17 cellular contexts compared by ENCODE assay signal in genomic region chr3:111807826-111808225, GRCh38. TPM values are rescaled to one million over a fixed set of nuclear protein-coding genes. Genes with fewer than 3 reads are reported as not detected.
DNase-seq lines count a peak whose midpoint lies in the region; ATAC-seq and TF ChIP-seq lines count a peak whose summit lies in the region.
"Had no signal": no experiment of that assay in that cellular context is flagged by ENCODE, and none has a peak within 500 bp of the region (broad histone marks: within the 10 kb centered on the region; RNA-seq: fewer than 3 reads in every experiment).

No MANE protein-coding gene starts in this region.

- peaks cover 17% of the 10 kb centered on the region for H3F3A ChIP-seq in PC-9 (ENCODE audit: insufficient read depth, low read depth)

- intact Hi-C loops in Caco-2 (cut with micrococcal nuclease; ENCODE audit: unreplicated experiment) (loop anchor here (5.0 kb wide), 1 partner anchor 76 kb away; no protein-coding TSS in a partner anchor), PC-9 (cut with micrococcal nuclease; ENCODE audit: unreplicated experiment) (no loop called here)

- H3K79me2 ChIP-seq in PC-9 (ENCODE audit: low read depth) = no peaks in the 10 kb centered on the region

- no peak for DNase-seq in Caco-2
- no peak for DNase-seq in PC-9
- peak; percentile 43 for DNase-seq in kidney tubule cell (ENCODE audit: low spot score)
- peak; percentile 74 for DNase-seq in renal cortical epithelial cell (ENCODE audit: low read depth)
- no peak for DNase-seq in hippocampal formation (lab: John Stamatoyannopoulos, UW)
- no peak for DNase-seq in HAP-1 (ENCODE audit: low spot score in 2 of 2)
- DNase-seq in stimulated activated CD4-positive, alpha-beta T cell treated with anti-CD3 and anti-CD28 coated beads, Interleukin-4, amount 100 ng/mL, for 4 hours = no peak
- DNase-seq: CD8-positive, alpha-beta memory T cell; GF-D8; GOT3; NCI-H1436 treated with DMSO at 0.1 percent for 48 hours; NCI-H2081; NCI-H524; RPMI8226 had no signal

- H3K9me3 ChIP-seq in Caco-2 (no peaks in the 10 kb centered on the region), PC-9 (ENCODE audit: insufficient read depth, low read depth) (peaks cover 4% of the 10 kb centered on the region; the same call in 1 of the 2 replicates), HAP-1 (no peaks in the 10 kb centered on the region)
- H3K9me3 ChIP-seq: BLaER1, SJSA1 had no signal

- TF ChIP-seq CTCF in Caco-2 (IDR thresholded peaks at IDR 0.05; ENCODE audit: insufficient read depth in 1 of 2, low read depth in 1 of 2, low read length in 1 of 2, severe bottlenecking in 1 of 2, unreplicated experiment in 1 of 2) (no peak), PC-9 (conservative IDR thresholded peaks at IDR 0.05) (no peak)

- no peaks in the 10 kb centered on the region for H3K9me3 Mint-ChIP-seq in Caco-2 (ENCODE audit: unreplicated experiment)
- H3K9me3 Mint-ChIP-seq: CD8-positive, alpha-beta memory T cell had no signal

- H2AFZ ChIP-seq in PC-9 = no peak overlapping the region

- H3K4me3 ChIP-seq in Caco-2 (ENCODE audit: low read depth, low read length) (no peak overlapping the region), PC-9 (no peak overlapping the region), HAP-1 (no peak overlapping the region)
- H3K4me3 ChIP-seq: BLaER1, SJSA1 had no signal

- POLR2A ChIA-PET in Caco-2 (lab: Charles Lee) (interaction anchor here (0.7 kb wide), 1 partner anchor 10 kb away, joined by 3 read pairs; no protein-coding TSS in a partner anchor), PC-9 (lab: Charles Lee; ENCODE audit: unreplicated experiment) (interaction anchor here (0.5 to 0.7 kb wide), 2 partner anchors 43 to 63 kb away, joined by 6 to 7 read pairs; no protein-coding TSS in a partner anchor)

- peaks cover 20% of the 10 kb centered on the region for H3K36me3 Mint-ChIP-seq in Caco-2 (ENCODE audit: insufficient read depth, unreplicated experiment)
- H3K36me3 Mint-ChIP-seq: CD8-positive, alpha-beta memory T cell had no signal

- H3K4me1 ChIP-seq in Caco-2 = peaks cover 34% of the 10 kb centered on the region
- peaks cover 57% of the 10 kb centered on the region for H3K4me1 ChIP-seq in PC-9 (replicated peaks; ENCODE audit: insufficient read depth)
- no peaks in the 10 kb centered on the region for H3K4me1 ChIP-seq in HAP-1
- H3K4me1 ChIP-seq: BLaER1 had no signal

- H3K4me2 ChIP-seq in PC-9 = peak overlapping the region; percentile 26; the same call in 1 of the 2 replicates
- H3K4me2 ChIP-seq: BLaER1 had no signal

- H3K9me2 ChIP-seq in PC-9 (ENCODE audit: insufficient read depth) = no peaks in the 10 kb centered on the region

- no peak for ATAC-seq in HG03460 (IDR thresholded peaks at IDR 0.05; ENCODE audit: unreplicated experiment)

- no peak overlapping the region for H3K4me3 Mint-ChIP-seq in Caco-2 (ENCODE audit: unreplicated experiment)
- H3K4me3 Mint-ChIP-seq: CD8-positive, alpha-beta memory T cell had no signal

- H3K36me3 ChIP-seq in Caco-2 (ENCODE audit: control insufficient read depth, insufficient read depth, low read length) = no peaks in the 10 kb centered on the region
- no peaks in the 10 kb centered on the region for H3K36me3 ChIP-seq in PC-9 (ENCODE audit: low read depth)
- H3K36me3 ChIP-seq in HAP-1 (replicated peaks) = no peaks in the 10 kb centered on the region
- H3K36me3 ChIP-seq: BLaER1, SJSA1 had no signal

- in situ Hi-C loops in HAP-1 (cut with MboI; ENCODE audit: low sequenced_read_pairs) = no loop called here

- no peaks in the 10 kb centered on the region for H4K20me1 ChIP-seq in PC-9 (ENCODE audit: insufficient read depth)
- H4K20me1 ChIP-seq: BLaER1 had no signal

- no TSS peak for BruUV-seq in Caco-2 (replicated peaks; lab: Mats Ljungman, UMichigan)
- BruUV-seq in PC-9 (replicated peaks; lab: Mats Ljungman, UMichigan) = no TSS peak

- peaks cover 32% of the 10 kb centered on the region for H3K4me1 Mint-ChIP-seq in Caco-2 (ENCODE audit: low read depth, unreplicated experiment)
- H3K4me1 Mint-ChIP-seq: CD8-positive, alpha-beta memory T cell had no signal

- H3K27ac ChIP-seq in PC-9 = peak overlapping the region; percentile 9; the same call in 1 of the 2 replicates
- H3K27ac ChIP-seq: BLaER1, SJSA1 had no signal

- H3K27ac Mint-ChIP-seq in Caco-2 (ENCODE audit: unreplicated experiment) = peak overlapping the region; percentile 19
- H3K27ac Mint-ChIP-seq: CD8-positive, alpha-beta memory T cell had no signal

- H3K27me3 Mint-ChIP-seq in Caco-2 (ENCODE audit: insufficient read depth, unreplicated experiment) = no peaks in the 10 kb centered on the region
- H3K27me3 Mint-ChIP-seq: CD8-positive, alpha-beta memory T cell had no signal

- CTCF ChIA-PET in Caco-2 (lab: Charles Lee) (no interaction called here), PC-9 (lab: Charles Lee) (interaction anchor here (0.6 kb wide), 1 partner anchor 1320 kb away, joined by 3 read pairs; no protein-coding TSS in a partner anchor)

- no peaks in the 10 kb centered on the region for H3K27me3 ChIP-seq in Caco-2 (replicated peaks; ENCODE audit: control insufficient read depth, insufficient read depth, low read length)
- no peaks in the 10 kb centered on the region for H3K27me3 ChIP-seq in PC-9 (ENCODE audit: insufficient read depth, low read depth)
- no peaks in the 10 kb centered on the region for H3K27me3 ChIP-seq in HAP-1 (ENCODE audit: low read depth)
- H3K27me3 ChIP-seq: BLaER1, SJSA1 had no signal

RNA-seq across cellular contexts. Expression of gene PHLDB2, which starts 51.2 kb away (rescaled TPM):
- total RNA-seq in Caco-2 (2022) (59.9 and 60.5 TPM in 2 replicates), PC-9 (2021) (42.7 and 55.0 TPM in 2 replicates), renal cortical epithelial cell (109 and 145 TPM in 2 replicates)

Comparison
In these comparisons a context has a peak if more than half of its experiments do, and no peak if none do; other contexts are left out.
1. DNase-seq: peak in kidney tubule cell (single experiment) and renal cortical epithelial cell (single experiment); none in Caco-2 (0 of 2), PC-9 (0 of 2), hippocampal formation (0 of 2), HAP-1 (0 of 2) and stimulated activated CD4-positive, alpha-beta T cell treated with anti-CD3 and anti-CD28 coated beads, Interleukin-4, amount 100 ng/mL, for 4 hours (0 of 2).